In the genomic region with DNA sequence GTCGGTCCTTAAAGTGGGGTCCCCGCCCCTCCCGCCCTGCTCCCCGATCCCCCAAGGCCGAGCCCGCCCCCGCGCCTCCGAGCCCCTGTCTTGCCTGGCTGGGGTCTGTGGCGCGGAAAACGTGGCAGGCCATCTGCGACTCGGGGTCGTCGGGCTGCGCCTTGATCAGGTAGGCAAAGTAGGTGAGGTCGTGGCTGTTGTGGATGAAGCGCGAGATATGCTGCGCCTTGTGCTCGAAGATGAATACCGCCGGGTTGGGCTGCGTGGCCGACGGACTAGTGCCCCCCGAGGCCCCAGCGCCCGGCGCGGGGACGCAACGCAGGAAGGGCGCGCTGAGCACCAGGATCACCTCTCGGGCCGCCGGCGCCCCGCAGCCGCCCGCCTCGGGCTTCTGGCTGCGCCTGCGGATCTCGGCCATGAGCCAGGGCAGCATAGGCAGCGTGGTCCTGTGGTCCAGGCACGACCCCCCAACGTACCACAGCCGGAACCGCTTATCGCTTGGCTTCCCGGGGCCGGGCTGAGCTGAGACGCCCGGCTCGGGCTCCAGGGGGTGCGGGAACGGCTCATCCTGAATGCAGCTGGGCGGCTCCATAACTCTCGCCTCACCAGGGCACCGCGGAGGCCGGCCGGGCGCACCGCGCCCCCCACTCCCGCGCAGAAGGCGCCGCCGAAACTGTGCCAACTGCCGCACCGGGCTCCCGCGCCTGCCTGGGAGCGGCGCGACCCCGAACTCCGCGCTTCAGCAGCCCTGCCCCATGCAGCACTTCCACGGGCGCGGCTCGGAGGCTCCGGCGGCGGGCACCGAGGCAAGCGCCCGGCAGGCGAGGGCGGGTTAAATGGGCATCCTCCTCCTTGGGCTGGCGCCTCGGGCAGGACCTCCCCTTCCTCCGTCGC, we compare ENCODE assay signal across 8 cellular contexts. TPM values are rescaled to one million over a fixed set of nuclear protein-coding genes. Genes with fewer than 3 reads are reported as not detected.
DNase-seq lines count a peak whose midpoint lies in the region; ATAC-seq and TF ChIP-seq lines count a peak whose summit lies in the region.

No MANE protein-coding gene starts in this region.

- H3K27ac Mint-ChIP-seq in CD8-positive, alpha-beta T cell: no peak overlapping the region
- H3K27ac Mint-ChIP-seq in immature natural killer cell: no peak overlapping the region

- H3K36me3 ChIP-seq in CD8-positive, alpha-beta T cell (ENCODE audit: insufficient read depth, low read length): no peaks in the 10 kb centered on the region
- H3K36me3 ChIP-seq in RWPE2 (ENCODE audit: low read depth) (no peaks in the 10 kb centered on the region), body of pancreas (replicated peaks in 1 of 2; ENCODE audit: insufficient read depth in 1 of 2, low read depth in 2 of 2) (no peaks in the 10 kb centered on the region), spleen (no peaks in the 10 kb centered on the region)

- no peaks in the 10 kb centered on the region for H3K9me3 Mint-ChIP-seq in CD8-positive, alpha-beta T cell
- H3K9me3 Mint-ChIP-seq in immature natural killer cell: peaks cover 0 to 4% (median 0%) of the 10 kb centered on the region in 6 donors

- peaks cover 5% of the 10 kb centered on the region for H3K4me1 ChIP-seq in CD8-positive, alpha-beta T cell (ENCODE audit: insufficient read depth, low read length)
- peaks cover 5% of the 10 kb centered on the region for H3K4me1 ChIP-seq in RWPE2 (ENCODE audit: insufficient read depth, poor library complexity, severe bottlenecking)
- H3K4me1 ChIP-seq in body of pancreas: peaks cover 25% of the 10 kb centered on the region
- peaks cover 5 to 49% (median 33%) of the 10 kb centered on the region in 6 donors for H3K4me1 ChIP-seq in spleen

- no peaks in the 10 kb centered on the region for H3K9me3 ChIP-seq in CD8-positive, alpha-beta T cell (ENCODE audit: low read length)
- H3K9me3 ChIP-seq in RWPE2 (ENCODE audit: severe bottlenecking) (no peaks in the 10 kb centered on the region), body of pancreas (no peaks in the 10 kb centered on the region), spleen (no peaks in the 10 kb centered on the region)

- H3K4me3 Mint-ChIP-seq in CD8-positive, alpha-beta T cell: peak overlapping the region; percentile 78
- peak overlapping the region; percentile 83 to 98 (median 84) for H3K4me3 Mint-ChIP-seq in immature natural killer cell

- peaks cover 62% of the 10 kb centered on the region for H3K27me3 Mint-ChIP-seq in CD8-positive, alpha-beta T cell (ENCODE audit: low read depth)
- peaks cover 0 to 23% (median 17%) of the 10 kb centered on the region in 3 donors for H3K27me3 Mint-ChIP-seq in immature natural killer cell (ENCODE audit: low read depth in 3 of 3)

- peak; percentile 38 for ATAC-seq in CD8-positive, alpha-beta T cell
- peak; percentile 33 for ATAC-seq in GM19372 (IDR thresholded peaks at IDR 0.05; ENCODE audit: low read depth, unreplicated experiment)
- ATAC-seq in HG03354 (IDR thresholded peaks at IDR 0.05; ENCODE audit: poor library complexity, severe bottlenecking, unreplicated experiment): peak; percentile 31
- peak; percentile 43 for ATAC-seq in RWPE2 (ENCODE audit: low read depth)
- peak; percentile 38 for ATAC-seq in body of pancreas

- H3K27me3 ChIP-seq in CD8-positive, alpha-beta T cell (ENCODE audit: insufficient read depth, low read length): peaks cover 12% of the 10 kb centered on the region
- H3K27me3 ChIP-seq in RWPE2 (ENCODE audit: insufficient read depth, poor library complexity, severe bottlenecking): no peaks in the 10 kb centered on the region
- H3K27me3 ChIP-seq in body of pancreas: no peaks in the 10 kb centered on the region
- H3K27me3 ChIP-seq in spleen (replicated peaks in 1 of 7): peaks cover 0 to 79% (median 25%) of the 10 kb centered on the region in 7 donors

- H3K36me3 Mint-ChIP-seq in CD8-positive, alpha-beta T cell: peaks cover 3% of the 10 kb centered on the region
- no peaks in the 10 kb centered on the region for H3K36me3 Mint-ChIP-seq in immature natural killer cell

- peak overlapping the region; percentile 66 for H3K4me3 ChIP-seq in CD8-positive, alpha-beta T cell (ENCODE audit: low read depth, low read length)
- peak overlapping the region; percentile 64 for H3K4me3 ChIP-seq in RWPE2 (ENCODE audit: severe bottlenecking)
- peak overlapping the region; percentile 49 to 98 for H3K4me3 ChIP-seq in body of pancreas
- H3K4me3 ChIP-seq in spleen: peak overlapping the region; percentile 79 to 98 (median 86)

- H3K4me1 Mint-ChIP-seq in CD8-positive, alpha-beta T cell (ENCODE audit: low read depth): peaks cover 12% of the 10 kb centered on the region
- peaks cover 17 to 37% of the 10 kb centered on the region in 2 donors for H3K4me1 Mint-ChIP-seq in immature natural killer cell

- CTCF ChIA-PET in CD8-positive, alpha-beta T cell (lab: Charles Lee): interaction anchor here (0.7 to 1.2 kb wide), 4 partner anchors 13 to 110 kb away, joined by 3 to 4 read pairs (median 3); no protein-coding TSS in a partner anchor

- intact Hi-C loops in CD8-positive, alpha-beta T cell (cut with DNase I, micrococcal nuclease): loop anchor here (1.0 to 5.0 kb wide), 3 partner anchors 67 to 109 kb away; a partner anchor contains a TSS
- intact Hi-C loops in body of pancreas (cut with DNase I) (loop anchor here (5.0 kb wide), 1 partner anchor 109 kb away; no protein-coding TSS in a partner anchor), spleen (cut with DNase I; ENCODE audit: low total_unique reads) (no loop called here)

- peak in 3 of 7 experiments; percentile 10 to 52 (median 23) for DNase-seq in CD8-positive, alpha-beta T cell
- DNase-seq in RWPE2 (ENCODE audit: low spot score) (peak; percentile 41), body of pancreas (peak; percentile 34 to 54 (median 38)), immature natural killer cell (peak; percentile 14 to 26 (median 22)), spleen (peak; percentile 87), HuH-7 (ENCODE audit: low spot score) (no peak)

- H3K27ac ChIP-seq in CD8-positive, alpha-beta T cell (ENCODE audit: low read depth, low read length): no peak overlapping the region
- peak overlapping the region; percentile 20 for H3K27ac ChIP-seq in RWPE2 (ENCODE audit: poor library complexity, severe bottlenecking)
- peak overlapping the region; percentile 72 to 86 (median 83) for H3K27ac ChIP-seq in body of pancreas
- peak overlapping the region; percentile 36 to 84 (median 78) for H3K27ac ChIP-seq in spleen

- POLR2A ChIA-PET in CD8-positive, alpha-beta T cell (lab: Charles Lee): no interaction called here

- WGBS in body of pancreas, 2 donors: 0% methylated on average over 95 of the region's 100 CpGs; no CpG with 5 or more reads in 1 of the 2 donors
- 0% methylated on average over 4 to 100 of the region's 100 CpGs for WGBS in spleen, 5 donors

- TF ChIP-seq CTCF in CD8-positive, alpha-beta T cell (IDR thresholded peaks at IDR 0.05): no peak
- no peak for TF ChIP-seq CTCF in RWPE2 (IDR thresholded peaks at IDR 0.05; ENCODE audit: poor library complexity, severe bottlenecking)
- peak in 1 of 7 experiments; percentile 1 for TF ChIP-seq CTCF in body of pancreas (IDR thresholded peaks at IDR 0.05)
- no peak for TF ChIP-seq CTCF in spleen (IDR thresholded peaks at IDR 0.05 in 8 of 11, conservative IDR thresholded peaks at IDR 0.05 in 3 of 11)

- TF ChIP-seq POLR2A in body of pancreas (IDR thresholded peaks at IDR 0.05) (no peak), spleen (IDR thresholded peaks at IDR 0.05) (no peak)

RNA-seq across cellular contexts. Expression of a gene that starts 0.5 kb away (rescaled TPM):
- 10 to 100 TPM; 20.2 to 23.1 TPM for total RNA-seq in CD8-positive, alpha-beta T cell
- total RNA-seq in body of pancreas: 10 to 100 TPM; 28.3 to 29.7 TPM
- polyA plus RNA-seq in immature natural killer cell: 1 to 10 TPM in 2 of 3 donors, under 1 TPM in 1; 0.86 to 1.5 (median 1.2) TPM
- total RNA-seq in spleen: 10 to 100 TPM; 14.7 to 67.0 (median 31.0) TPM
- 10 to 100 TPM; 10.1 to 12.2 (median 10.6) TPM for polyA plus RNA-seq in spleen

RNA-seq across cellular contexts. Expression of a gene that starts 56.2 kb away (rescaled TPM):
- 100 to 1,000 TPM; 191 to 204 TPM for total RNA-seq in CD8-positive, alpha-beta T cell
- total RNA-seq in body of pancreas (100 to 1,000 TPM in 1 of 2 donors, 1 to 10 TPM in 1; 6.3 to 286 TPM), spleen (100 to 1,000 TPM in 6 of 7 donors, 10 to 100 TPM in 1; 83.6 to 160 (median 130) TPM)
- polyA plus RNA-seq in immature natural killer cell (100 to 1,000 TPM; 225 to 614 (median 438) TPM), spleen (100 to 1,000 TPM; 263 to 334 (median 319) TPM)
